ENCODE assay signal across 10 cellular contexts in the genomic region with DNA sequence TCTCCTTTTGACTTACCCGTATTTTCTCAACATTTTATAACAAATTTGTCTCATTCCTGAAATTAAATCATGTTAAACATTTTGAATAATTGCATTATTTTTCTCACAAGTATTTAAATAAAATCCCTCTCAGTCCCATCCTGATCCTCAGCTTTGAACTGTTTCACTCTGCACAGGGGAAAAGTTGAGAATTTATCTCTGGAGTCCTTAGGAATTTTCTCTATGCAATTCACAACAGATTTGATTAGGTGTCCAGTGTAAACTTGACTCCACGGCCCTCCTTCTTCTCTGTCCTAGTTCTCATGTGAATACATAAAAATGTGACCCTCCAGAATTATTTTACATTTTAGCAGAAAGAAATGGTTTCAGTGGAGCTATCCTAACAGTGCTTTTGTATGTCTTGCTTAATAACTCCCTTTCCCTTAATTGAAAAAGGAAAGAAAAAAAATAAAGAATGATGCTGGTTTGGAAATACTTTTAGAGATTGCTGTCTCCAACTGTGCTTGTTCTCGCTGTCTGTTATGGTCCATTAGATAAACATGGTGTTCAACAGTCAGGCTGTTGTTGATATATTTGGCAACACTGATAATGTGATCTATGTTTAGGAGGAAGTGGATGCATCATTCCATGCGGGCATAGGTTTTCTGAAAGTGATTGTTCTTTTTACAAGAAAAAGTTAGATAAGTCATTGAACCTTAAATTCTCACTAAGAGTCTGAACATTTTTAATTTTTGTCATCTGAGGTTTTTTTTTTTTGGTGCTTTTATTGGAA.
DNase-seq lines count a peak whose midpoint lies in the region; ATAC-seq and TF ChIP-seq lines count a peak whose summit lies in the region.
"Had no signal": no experiment of that assay in that cellular context is flagged by ENCODE, and none has a peak within 500 bp of the region (broad histone marks: within the 10 kb centered on the region; RNA-seq: fewer than 3 reads in every experiment).

No MANE protein-coding gene starts in this region.

- H3K9me3 ChIP-seq in Panc1 (ENCODE audit: control insufficient read depth, insufficient read depth, low read depth, low read length) (no peaks in the 10 kb centered on the region), neural cell (ENCODE audit: low read length) (no peaks in the 10 kb centered on the region), tibial nerve (no peaks in the 10 kb centered on the region)

- POLR2A ChIA-PET in Panc1 (lab: Charles Lee): no interaction called here

- ATAC-seq in Panc1: no peak
- ATAC-seq: activated CD8-positive, alpha-beta memory T cell treated with anti-CD3 and anti-CD28 coated beads, Interleukin-2, amount 10 ng/mL, durations not matched to agents 7 days and 5 days had no signal

- no peak overlapping the region for H3K4me3 Mint-ChIP-seq in Calu3 (ENCODE audit: low read depth, unreplicated experiment)
- H3K4me3 Mint-ChIP-seq: activated CD8-positive, alpha-beta memory T cell treated with anti-CD3 and anti-CD28 coated beads, Interleukin-2, amount 10 ng/mL, durations not matched to agents 7 days and 5 days had no signal

- H3K4me1 Mint-ChIP-seq in Calu3 (ENCODE audit: low read depth, unreplicated experiment): peaks cover 23% of the 10 kb centered on the region
- H3K4me1 Mint-ChIP-seq: activated CD8-positive, alpha-beta memory T cell treated with anti-CD3 and anti-CD28 coated beads, Interleukin-2, amount 10 ng/mL, durations not matched to agents 7 days and 5 days had no signal

- H3K9me2 ChIP-seq in neural cell (ENCODE audit: insufficient read depth, low read length): no peaks in the 10 kb centered on the region

- BruUV-seq in Calu3 (replicated peaks; lab: Mats Ljungman, UMichigan): no TSS peak
- no TSS peak for BruUV-seq in Panc1 (replicated peaks; lab: Mats Ljungman, UMichigan)

- 32 to 40% methylated on average over 4 of the region's 4 CpGs for WGBS in tibial nerve, 2 donors

- no peaks in the 10 kb centered on the region for H3K79me2 ChIP-seq in neural cell (replicated peaks; ENCODE audit: insufficient read depth, low read length)

- no peak overlapping the region for H2AFZ ChIP-seq in neural cell (ENCODE audit: low read depth, low read length)

- in situ Hi-C loops in Panc1 (cut with HindIII; ENCODE audit: low pct_unique_long_range_greater_than_20kb, low sequenced_read_pairs): no loop called here

- TF ChIP-seq RAD21 in neural cell (conservative IDR thresholded peaks at IDR 0.05): no peak

- H3K36me3 Mint-ChIP-seq in Calu3 (ENCODE audit: insufficient read depth, unreplicated experiment): peaks cover 14% of the 10 kb centered on the region
- H3K36me3 Mint-ChIP-seq: activated CD8-positive, alpha-beta memory T cell treated with anti-CD3 and anti-CD28 coated beads, Interleukin-2, amount 10 ng/mL, durations not matched to agents 7 days and 5 days had no signal

- H3K27ac Mint-ChIP-seq in Calu3 (ENCODE audit: unreplicated experiment): peak overlapping the region; percentile 28
- H3K27ac Mint-ChIP-seq: activated CD8-positive, alpha-beta memory T cell treated with anti-CD3 and anti-CD28 coated beads, Interleukin-2, amount 10 ng/mL, durations not matched to agents 7 days and 5 days had no signal

- H3K4me3 ChIP-seq in Panc1 (ENCODE audit: low read depth in 2 of 2, low read length in 2 of 2) (no peak overlapping the region), fibroblast of mammary gland (ENCODE audit: control insufficient read depth, low read depth, low read length) (no peak overlapping the region), neural cell (ENCODE audit: low read length) (no peak overlapping the region), tibial nerve (no peak overlapping the region)

- no peak for TF ChIP-seq CTCF in Calu3 (IDR thresholded peaks at IDR 0.05; ENCODE audit: unreplicated experiment)
- TF ChIP-seq CTCF in Panc1 (IDR thresholded peaks at IDR 0.05): no peak
- TF ChIP-seq CTCF in fibroblast of mammary gland (conservative IDR thresholded peaks at IDR 0.05; ENCODE audit: control insufficient read depth, insufficient read depth, low read depth, low read length): no peak
- TF ChIP-seq CTCF in neural cell (IDR thresholded peaks at IDR 0.05; ENCODE audit: poor library complexity, severe bottlenecking): no peak
- no peak for TF ChIP-seq CTCF in tibial nerve (IDR thresholded peaks at IDR 0.05)

- TF ChIP-seq POLR2A in tibial nerve (IDR thresholded peaks at IDR 0.05): no peak

- intact Hi-C loops in Calu3 (cut with micrococcal nuclease; ENCODE audit: unreplicated experiment): no loop called here
- intact Hi-C loops in Panc1 (cut with micrococcal nuclease; ENCODE audit: unreplicated experiment): no loop called here

- no peak overlapping the region for H3K9ac ChIP-seq in neural cell (ENCODE audit: low read length)

- no peak overlapping the region for H3K4me2 ChIP-seq in neural cell (ENCODE audit: low read length)

- no peaks in the 10 kb centered on the region for H3F3A ChIP-seq in neural cell (ENCODE audit: insufficient read depth, low read length, poor library complexity, severe bottlenecking)

- H3K27me3 Mint-ChIP-seq in Calu3 (ENCODE audit: unreplicated experiment): no peaks in the 10 kb centered on the region
- H3K27me3 Mint-ChIP-seq: activated CD8-positive, alpha-beta memory T cell treated with anti-CD3 and anti-CD28 coated beads, Interleukin-2, amount 10 ng/mL, durations not matched to agents 7 days and 5 days had no signal

- H3K9me3 Mint-ChIP-seq in Calu3 (ENCODE audit: low read depth, unreplicated experiment): no peaks in the 10 kb centered on the region

- no peaks in the 10 kb centered on the region for H3K36me3 ChIP-seq in Panc1 (ENCODE audit: control insufficient read depth, insufficient read depth, low read length)
- H3K36me3 ChIP-seq in neural cell (ENCODE audit: insufficient read depth, low read length): no peaks in the 10 kb centered on the region
- no peaks in the 10 kb centered on the region for H3K36me3 ChIP-seq in tibial nerve

- DNase-seq in Calu3 (no peak), Panc1 (ENCODE audit: low read depth, low spot score) (no peak), fibroblast of mammary gland (ENCODE audit: low read depth) (peak; percentile 73), Kasumi-1 (lab: John Stamatoyannopoulos, UW) (no peak), tibial nerve (ENCODE audit: low spot score in 2 of 2) (no peak), NCI-H2081 treated with DMSO at 0.1 percent for 48 hours (lab: John Stamatoyannopoulos, UW) (no peak), T1000 (lab: John Stamatoyannopoulos, UW) (no peak)
- DNase-seq: activated CD8-positive, alpha-beta memory T cell treated with anti-CD3 and anti-CD28 coated beads, Interleukin-2, amount 10 ng/mL, durations not matched to agents 7 days and 5 days; NK-92 treated with Interleukin-12 subunit alpha and Interleukin-12 subunit beta, amount 100 ng/mL, for 24 hours had no signal

- H3K4me1 ChIP-seq in Panc1 (ENCODE audit: control insufficient read depth, insufficient read depth, low read length) (peaks cover 12% of the 10 kb centered on the region; the same call in 1 of the 2 replicates), tibial nerve (peaks cover 0 to 23% (median 6%) of the 10 kb centered on the region in 4 donors)

- no peaks in the 10 kb centered on the region for H4K20me1 ChIP-seq in neural cell (ENCODE audit: insufficient read depth)

- TF ChIP-seq EP300 in neural cell (conservative IDR thresholded peaks at IDR 0.05; ENCODE audit: poor library complexity, severe bottlenecking) (no peak), tibial nerve (IDR thresholded peaks at IDR 0.05) (peak in 1 of 2 donors; percentile 79)

- CTCF ChIA-PET in Calu3 (lab: Charles Lee) (interaction anchor here (0.6 kb wide), 1 partner anchor 23 kb away, joined by 3 read pairs; no protein-coding TSS in a partner anchor), Panc1 (lab: Charles Lee) (no interaction called here)

- H3K27ac ChIP-seq in Panc1 (ENCODE audit: low read length) (peak overlapping the region; percentile 69; the same call in 1 of the 2 replicates), neural cell (ENCODE audit: low read length) (no peak overlapping the region), tibial nerve (peak overlapping the region in 2 of 4 donors; percentile 30 to 63)

- H3K27me3 ChIP-seq in Panc1 (ENCODE audit: control insufficient read depth, insufficient read depth, low read length): no peaks in the 10 kb centered on the region
- no peaks in the 10 kb centered on the region for H3K27me3 ChIP-seq in neural cell (ENCODE audit: insufficient read depth, low read depth, low read length)
- no peaks in the 10 kb centered on the region for H3K27me3 ChIP-seq in tibial nerve

TF ChIP-seq in neural cell, 6 proteins besides CTCF, POLR2A, EP300 and RAD21:
- TF ChIP-seq, protein P1, sequence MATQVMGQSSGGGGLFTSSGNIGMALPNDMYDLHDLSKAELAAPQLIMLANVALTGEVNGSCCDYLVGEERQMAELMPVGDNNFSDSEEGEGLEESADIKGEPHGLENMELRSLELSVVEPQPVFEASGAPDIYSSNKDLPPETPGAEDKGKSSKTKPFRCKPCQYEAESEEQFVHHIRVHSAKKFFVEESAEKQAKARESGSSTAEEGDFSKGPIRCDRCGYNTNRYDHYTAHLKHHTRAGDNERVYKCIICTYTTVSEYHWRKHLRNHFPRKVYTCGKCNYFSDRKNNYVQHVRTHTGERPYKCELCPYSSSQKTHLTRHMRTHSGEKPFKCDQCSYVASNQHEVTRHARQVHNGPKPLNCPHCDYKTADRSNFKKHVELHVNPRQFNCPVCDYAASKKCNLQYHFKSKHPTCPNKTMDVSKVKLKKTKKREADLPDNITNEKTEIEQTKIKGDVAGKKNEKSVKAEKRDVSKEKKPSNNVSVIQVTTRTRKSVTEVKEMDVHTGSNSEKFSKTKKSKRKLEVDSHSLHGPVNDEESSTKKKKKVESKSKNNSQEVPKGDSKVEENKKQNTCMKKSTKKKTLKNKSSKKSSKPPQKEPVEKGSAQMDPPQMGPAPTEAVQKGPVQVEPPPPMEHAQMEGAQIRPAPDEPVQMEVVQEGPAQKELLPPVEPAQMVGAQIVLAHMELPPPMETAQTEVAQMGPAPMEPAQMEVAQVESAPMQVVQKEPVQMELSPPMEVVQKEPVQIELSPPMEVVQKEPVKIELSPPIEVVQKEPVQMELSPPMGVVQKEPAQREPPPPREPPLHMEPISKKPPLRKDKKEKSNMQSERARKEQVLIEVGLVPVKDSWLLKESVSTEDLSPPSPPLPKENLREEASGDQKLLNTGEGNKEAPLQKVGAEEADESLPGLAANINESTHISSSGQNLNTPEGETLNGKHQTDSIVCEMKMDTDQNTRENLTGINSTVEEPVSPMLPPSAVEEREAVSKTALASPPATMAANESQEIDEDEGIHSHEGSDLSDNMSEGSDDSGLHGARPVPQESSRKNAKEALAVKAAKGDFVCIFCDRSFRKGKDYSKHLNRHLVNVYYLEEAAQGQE (IDR thresholded peaks at IDR 0.05; ENCODE audit: borderline replicate concordance): no peak
- peak; percentile 73 for TF ChIP-seq POLR2AphosphoS5 (IDR thresholded peaks at IDR 0.05)
